1 cellular context compared by ENCODE assay signal in the genomic region with DNA sequence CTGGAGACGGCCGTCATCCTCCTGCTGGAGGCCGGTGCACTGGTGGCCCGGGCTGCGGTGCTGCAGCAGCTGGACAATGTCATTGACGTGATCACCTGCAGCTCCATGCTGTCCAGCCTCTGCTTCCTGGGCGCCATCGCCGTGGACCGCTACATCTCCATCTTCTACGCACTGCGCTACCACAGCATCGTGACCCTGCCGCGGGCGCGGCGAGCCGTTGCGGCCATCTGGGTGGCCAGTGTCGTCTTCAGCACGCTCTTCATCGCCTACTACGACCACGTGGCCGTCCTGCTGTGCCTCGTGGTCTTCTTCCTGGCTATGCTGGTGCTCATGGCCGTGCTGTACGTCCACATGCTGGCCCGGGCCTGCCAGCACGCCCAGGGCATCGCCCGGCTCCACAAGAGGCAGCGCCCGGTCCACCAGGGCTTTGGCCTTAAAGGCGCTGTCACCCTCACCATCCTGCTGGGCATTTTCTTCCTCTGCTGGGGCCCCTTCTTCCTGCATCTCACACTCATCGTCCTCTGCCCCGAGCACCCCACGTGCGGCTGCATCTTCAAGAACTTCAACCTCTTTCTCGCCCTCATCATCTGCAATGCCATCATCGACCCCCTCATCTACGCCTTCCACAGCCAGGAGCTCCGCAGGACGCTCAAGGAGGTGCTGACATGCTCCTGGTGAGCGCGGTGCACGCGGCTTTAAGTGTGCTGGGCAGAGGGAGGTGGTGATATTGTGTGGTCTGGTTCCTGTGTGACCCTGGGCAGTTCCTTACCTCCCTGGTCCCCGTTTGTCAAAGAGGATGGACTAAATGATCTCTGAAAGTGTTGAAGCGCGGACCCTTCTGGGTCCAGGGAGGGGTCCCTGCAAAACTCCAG.
TF ChIP-seq lines count a peak whose summit lies in the region.

No MANE protein-coding gene starts in this region.

TF ChIP-seq in K562, 482 proteins besides CTCF, POLR2A, EP300 and RAD21:
- peak; percentile 43; the same call in 1 of the 2 replicates for TF ChIP-seq POLR2G (IDR thresholded peaks at IDR 0.05; ENCODE audit: low read depth, low read length)
- TF ChIP-seq NCOA4 (IDR thresholded peaks at IDR 0.05; ENCODE audit: partially characterized antibody), result no peak
- TF ChIP-seq, protein P1, sequence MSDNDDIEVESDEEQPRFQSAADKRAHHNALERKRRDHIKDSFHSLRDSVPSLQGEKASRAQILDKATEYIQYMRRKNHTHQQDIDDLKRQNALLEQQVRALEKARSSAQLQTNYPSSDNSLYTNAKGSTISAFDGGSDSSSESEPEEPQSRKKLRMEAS (CRISPR knock-in tag; IDR thresholded peaks at IDR 0.05), result peak; percentile 67
- TF ChIP-seq ZBTB33 (CRISPR knock-in tag; IDR thresholded peaks at IDR 0.05), result peak; percentile 91
